In the genomic region with DNA sequence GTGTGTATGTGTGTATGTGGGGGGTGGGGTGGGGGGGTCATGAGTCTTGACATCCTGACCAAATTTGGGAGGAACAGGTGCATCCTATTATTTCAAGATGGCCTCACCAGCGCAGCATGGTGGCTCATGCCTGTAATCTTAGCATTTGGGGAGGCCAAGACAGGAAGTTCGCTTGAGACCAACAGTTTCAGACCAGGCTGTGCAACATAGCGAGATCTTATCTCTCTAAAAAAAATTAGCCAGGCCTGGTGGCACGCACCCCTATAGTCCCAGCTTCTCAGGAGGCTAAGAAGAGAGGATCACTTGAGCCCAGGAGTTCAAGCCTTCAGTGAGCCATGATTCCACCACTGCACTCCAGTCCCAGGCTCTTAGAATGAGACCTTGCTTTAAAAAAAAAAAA, we compare ENCODE assay signal across 15 cellular contexts. TPM values are rescaled to one million over a fixed set of nuclear protein-coding genes. Genes with fewer than 3 reads are reported as not detected.
A peak's percentile ranks its signal among the peaks of the same experiment; 100 is the strongest.
DNase-seq lines count a peak whose midpoint lies in the region; ATAC-seq and TF ChIP-seq lines count a peak whose summit lies in the region.
"Had no signal": no experiment of that assay in that cellular context is flagged by ENCODE, and none has a peak within 500 bp of the region (broad histone marks: within the 10 kb centered on the region; RNA-seq: fewer than 3 reads in every experiment).

No MANE protein-coding gene starts in this region.

- no peaks in the 10 kb centered on the region for H4K20me1 ChIP-seq in DND-41 (ENCODE audit: insufficient read depth, low read length)

- POLR2A ChIA-PET in activated CD4-positive, alpha-beta memory T cell treated with anti-CD3 and anti-CD28 coated beads, Interleukin-2, amount 10 ng/mL, durations not matched to agents 7 days and 5 days (lab: Charles Lee): no interaction called here

- 96% methylated on average over 4 of the region's 4 CpGs for WGBS in HUES64

- no peaks in the 10 kb centered on the region for H3K79me2 ChIP-seq in DND-41 (ENCODE audit: insufficient read depth, low read length)

- no peak overlapping the region for H3K4me3 Mint-ChIP-seq in activated CD4-positive, alpha-beta memory T cell treated with anti-CD3 and anti-CD28 coated beads, Interleukin-2, amount 10 ng/mL, durations not matched to agents 7 days and 5 days
- H3K4me3 Mint-ChIP-seq: CD4-positive, CD25-positive, alpha-beta regulatory T cell; CD8-positive, alpha-beta memory T cell had no signal

- H3K4me1 ChIP-seq in DND-41 (ENCODE audit: insufficient read depth, low read length) (no peaks in the 10 kb centered on the region; the same call in 1 of the 2 replicates), HUES64 (ENCODE audit: insufficient read depth, low read length) (peaks cover 17% of the 10 kb centered on the region)
- H3K4me1 ChIP-seq: BE2C had no signal

- H3K27ac Mint-ChIP-seq in activated CD4-positive, alpha-beta memory T cell treated with anti-CD3 and anti-CD28 coated beads, Interleukin-2, amount 10 ng/mL, durations not matched to agents 7 days and 5 days: no peak overlapping the region
- H3K27ac Mint-ChIP-seq: CD4-positive, CD25-positive, alpha-beta regulatory T cell; CD8-positive, alpha-beta memory T cell had no signal

- H3K9me3 ChIP-seq in DND-41 (ENCODE audit: insufficient read depth, low read length, severe bottlenecking): peaks cover 1% of the 10 kb centered on the region
- peaks cover 21% of the 10 kb centered on the region for H3K9me3 ChIP-seq in HUES64 (ENCODE audit: insufficient read depth, low read depth, low read length)
- H3K9me3 ChIP-seq: BE2C, Caco-2, HAP-1 had no signal

- H3K9me3 Mint-ChIP-seq in activated CD4-positive, alpha-beta memory T cell treated with anti-CD3 and anti-CD28 coated beads, Interleukin-2, amount 10 ng/mL, durations not matched to agents 7 days and 5 days: peaks cover 8% of the 10 kb centered on the region

- no peak for ATAC-seq in DND-41 (ENCODE audit: insufficient read depth, low read depth)
- ATAC-seq: GM12878 had no signal

- no peaks in the 10 kb centered on the region for H3K4me1 Mint-ChIP-seq in activated CD4-positive, alpha-beta memory T cell treated with anti-CD3 and anti-CD28 coated beads, Interleukin-2, amount 10 ng/mL, durations not matched to agents 7 days and 5 days
- H3K4me1 Mint-ChIP-seq: CD4-positive, CD25-positive, alpha-beta regulatory T cell; CD8-positive, alpha-beta memory T cell had no signal

- no peaks in the 10 kb centered on the region for H3K36me3 ChIP-seq in DND-41 (ENCODE audit: insufficient read depth, low read length)
- no peaks in the 10 kb centered on the region for H3K36me3 ChIP-seq in HUES64 (ENCODE audit: insufficient read depth, low read length)
- H3K36me3 ChIP-seq: BE2C, HAP-1 had no signal

- no peak overlapping the region for H2AFZ ChIP-seq in DND-41 (ENCODE audit: low read depth, low read length)

- peaks cover 2% of the 10 kb centered on the region for H3K27me3 Mint-ChIP-seq in activated CD4-positive, alpha-beta memory T cell treated with anti-CD3 and anti-CD28 coated beads, Interleukin-2, amount 10 ng/mL, durations not matched to agents 7 days and 5 days
- H3K27me3 Mint-ChIP-seq: CD4-positive, CD25-positive, alpha-beta regulatory T cell had no signal

- H3K27me3 ChIP-seq in DND-41 (ENCODE audit: insufficient read depth, low read length, poor library complexity): no peaks in the 10 kb centered on the region
- no peaks in the 10 kb centered on the region for H3K27me3 ChIP-seq in HUES64 (ENCODE audit: insufficient read depth, low read length)
- H3K27me3 ChIP-seq: BE2C had no signal

- no peak for TF ChIP-seq POLR2A in NB4 (IDR thresholded peaks at IDR 0.05; ENCODE audit: extremely low read depth, insufficient read length)

- TF ChIP-seq CTCF in DND-41 (IDR thresholded peaks at IDR 0.05; ENCODE audit: borderline replicate concordance, extremely low read depth, low read length, poor library complexity, severe bottlenecking) (no peak), NB4 (IDR thresholded peaks at IDR 0.05; ENCODE audit: low read depth, low read length) (no peak)

- H3K4me2 ChIP-seq in DND-41 (ENCODE audit: insufficient read depth, low read length): no peak overlapping the region

- H3K4me3 ChIP-seq in DND-41 (ENCODE audit: low read depth in 1 of 2, low read length in 2 of 2) (no peak overlapping the region), HUES64 (ENCODE audit: low read length) (no peak overlapping the region), NB4 (ENCODE audit: low read depth, low read length) (no peak overlapping the region)
- H3K4me3 ChIP-seq: GM12878, HAP-1 had no signal

- no peak overlapping the region for H3K27ac ChIP-seq in DND-41 (ENCODE audit: low read length)
- H3K27ac ChIP-seq in HUES64 (ENCODE audit: low read depth, low read length): peak overlapping the region; percentile 97; the same call in 1 of the 2 replicates

- DNase-seq in DND-41: peak; percentile 11
- peak; percentile 20 for DNase-seq in NB4 (ENCODE audit: low read depth)
- peak; percentile 4 for DNase-seq in mesenteric fat pad (ENCODE audit: low spot score)
- DNase-seq in activated CD4-positive, alpha-beta memory T cell treated with anti-CD3 and anti-CD28 coated beads, Interleukin-2, amount 10 ng/mL, durations not matched to agents 7 days and 5 days: no peak
- no peak for DNase-seq in mucosa of gallbladder (ENCODE audit: low spot score)
- DNase-seq in epidermal melanocyte (ENCODE audit: insufficient read length, low spot score): no peak
- DNase-seq: BE2C; C1 segment of cervical spinal cord; Caco-2; CD4-positive, CD25-positive, alpha-beta regulatory T cell; CD8-positive, alpha-beta memory T cell; GDM1 had no signal

- no peaks in the 10 kb centered on the region for H3K36me3 Mint-ChIP-seq in activated CD4-positive, alpha-beta memory T cell treated with anti-CD3 and anti-CD28 coated beads, Interleukin-2, amount 10 ng/mL, durations not matched to agents 7 days and 5 days (ENCODE audit: low read depth)
- H3K36me3 Mint-ChIP-seq: CD4-positive, CD25-positive, alpha-beta regulatory T cell had no signal

- H3K9ac ChIP-seq in DND-41 (ENCODE audit: low read depth, low read length) (no peak overlapping the region), HUES64 (ENCODE audit: low read depth, low read length) (no peak overlapping the region)

- CTCF ChIA-PET in activated CD4-positive, alpha-beta memory T cell treated with anti-CD3 and anti-CD28 coated beads, Interleukin-2, amount 10 ng/mL, durations not matched to agents 7 days and 5 days (lab: Charles Lee): no interaction called here

RNA-seq across cellular contexts. Expression of a gene that starts 47.0 kb away (rescaled TPM):
- 25.8 TPM for polyA plus RNA-seq in HUES64 (2013, experiment 1 of 2)
- 37.3 TPM for polyA plus RNA-seq in HUES64 (2013, experiment 2 of 2)
- total RNA-seq in mesenteric fat pad: 27.0 TPM
- 10 to 100 TPM; 21.1 to 23.7 TPM for total RNA-seq in activated CD4-positive, alpha-beta memory T cell treated with anti-CD3 and anti-CD28 coated beads, Interleukin-2, amount 10 ng/mL, durations not matched to agents 7 days and 5 days
- 61.4 TPM for total RNA-seq in mucosa of gallbladder

RNA-seq across cellular contexts. Expression of a gene that starts 47.0 kb away (rescaled TPM):
- 25.3 TPM for polyA plus RNA-seq in HUES64 (2013, experiment 1 of 2)
- 26.4 TPM for polyA plus RNA-seq in HUES64 (2013, experiment 2 of 2)
- total RNA-seq in mesenteric fat pad: 37.2 TPM
- 10 to 100 TPM; 29.6 to 31.0 TPM for total RNA-seq in activated CD4-positive, alpha-beta memory T cell treated with anti-CD3 and anti-CD28 coated beads, Interleukin-2, amount 10 ng/mL, durations not matched to agents 7 days and 5 days
- 80.2 TPM for total RNA-seq in mucosa of gallbladder

Comparison
In these comparisons a context has a peak if more than half of its experiments do, and no peak if none do; other contexts are left out.
1. DNase-seq: peak in DND-41 (single experiment), NB4 (single experiment) and mesenteric fat pad (single experiment); none in activated CD4-positive, alpha-beta memory T cell treated with anti-CD3 and anti-CD28 coated beads, Interleukin-2, amount 10 ng/mL, durations not matched to agents 7 days and 5 days (single experiment), mucosa of gallbladder (single experiment) and epidermal melanocyte (single experiment).